Comparison of ENCODE assay signal across 12 cellular contexts in the genomic region with DNA sequence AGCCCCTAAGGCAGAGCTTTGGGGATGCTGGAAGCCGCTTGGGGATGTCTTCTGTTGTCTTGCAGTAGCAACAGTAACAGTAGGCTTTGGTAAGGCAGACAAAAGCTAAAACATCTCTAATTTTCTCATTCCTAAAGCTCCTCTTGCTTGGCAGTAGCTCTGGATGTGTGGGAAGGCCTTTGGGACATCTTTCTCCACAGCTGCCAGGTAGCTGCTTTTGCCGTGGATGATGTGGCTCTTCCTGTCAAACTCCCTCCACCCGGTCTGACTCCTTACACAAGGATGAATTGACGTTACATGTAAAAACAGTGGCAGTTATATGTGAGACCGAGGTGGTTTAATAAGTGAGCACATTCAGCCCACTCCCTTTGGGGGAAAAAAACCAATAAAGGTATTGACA.
"Had no signal": no experiment of that assay in that cellular context is flagged by ENCODE, and none has a peak within 500 bp of the region (broad histone marks: within the 10 kb centered on the region; RNA-seq: fewer than 3 reads in every experiment).

No MANE protein-coding gene starts in this region.

- H3K27me3 ChIP-seq: pancreas, upper lobe of left lung had no signal

- H3K4me3 Mint-ChIP-seq: activated naive CD4-positive, alpha-beta T cell treated with anti-CD3 and anti-CD28 coated beads for 36 hours; activated naive CD8-positive, alpha-beta T cell treated with anti-CD3 and anti-CD28 coated beads, Interleukin-2, amount 50 U/mL, for 24 hours; immature natural killer cell; nephron progenitor cell had no signal

- H3K27ac ChIP-seq: pancreas, upper lobe of left lung had no signal

- H3K4me3 ChIP-seq: upper lobe of left lung had no signal

- H3K27ac Mint-ChIP-seq: activated naive CD4-positive, alpha-beta T cell treated with anti-CD3 and anti-CD28 coated beads for 36 hours; activated naive CD8-positive, alpha-beta T cell treated with anti-CD3 and anti-CD28 coated beads, Interleukin-2, amount 50 U/mL, for 24 hours; activated T-helper 2 cell treated with anti-CD3 and anti-CD28 coated beads, Interferon-gamma antibody, Interleukin-2, Interleukin-4, amounts not matched to agents 10 μg/mL and 5 μg/mL and 100 μg/mL, durations not matched to agents 14 hours and 24 hours and 36 hours; immature natural killer cell; nephron progenitor cell had no signal

- H3K36me3 ChIP-seq: pancreas, upper lobe of left lung had no signal

- FAIRE-seq: bronchial epithelial cell, pancreas had no signal

- H3K4me1 ChIP-seq: pancreas, upper lobe of left lung had no signal

- H3K36me3 Mint-ChIP-seq: immature natural killer cell had no signal

- H3K9me3 Mint-ChIP-seq: activated naive CD4-positive, alpha-beta T cell treated with anti-CD3 and anti-CD28 coated beads for 36 hours; activated naive CD8-positive, alpha-beta T cell treated with anti-CD3 and anti-CD28 coated beads, Interleukin-2, amount 50 U/mL, for 24 hours; activated T-helper 2 cell treated with anti-CD3 and anti-CD28 coated beads, Interferon-gamma antibody, Interleukin-2, Interleukin-4, amounts not matched to agents 10 μg/mL and 5 μg/mL and 100 μg/mL, durations not matched to agents 14 hours and 24 hours and 36 hours; nephron progenitor cell had no signal

- H3K9me3 ChIP-seq: pancreas, upper lobe of left lung had no signal

- H3K4me1 Mint-ChIP-seq: activated naive CD8-positive, alpha-beta T cell treated with anti-CD3 and anti-CD28 coated beads, Interleukin-2, amount 50 U/mL, for 24 hours; immature natural killer cell had no signal

- DNase-seq: activated CD4-positive, alpha-beta T cell treated with anti-CD3 and anti-CD28 coated beads, Interleukin-2, amount 50 U/mL, for 4 hours; activated CD4-positive, CD25-positive, alpha-beta regulatory T cell treated with anti-CD3 and anti-CD28 coated beads, Interleukin-2, amount 50 U/mL, for 72 hours; immature natural killer cell; stimulated activated CD4-positive, alpha-beta T cell treated with anti-CD3 and anti-CD28 coated beads, Interleukin-4, amount 100 ng/mL, for 1 hour; stimulated activated naive CD4-positive, alpha-beta T cell had no signal
